In genomic region chr9:84758817-84759216, GRCh38 we compare ENCODE assay signal across 20 cellular contexts.
DNase-seq lines count a peak whose midpoint lies in the region; ATAC-seq lines count a peak whose summit lies in the region.
"Had no signal": no experiment of that assay in that cellular context is flagged by ENCODE, and none has a peak within 500 bp of the region (broad histone marks: within the 10 kb centered on the region; RNA-seq: fewer than 3 reads in every experiment).

No MANE protein-coding gene starts in this region.

- H3K36me3 ChIP-seq in SJCRH30, result no peaks in the 10 kb centered on the region
- H3K36me3 ChIP-seq: cardiac muscle cell had no signal

- peaks cover 8% of the 10 kb centered on the region for H3K27me3 ChIP-seq in SJCRH30
- H3K27me3 ChIP-seq: cardiac muscle cell had no signal

- H3K9me3 ChIP-seq in T-helper 17 cell (ENCODE audit: control insufficient read depth, low read length, poor library complexity, severe bottlenecking) (no peaks in the 10 kb centered on the region), SJCRH30 (replicated peaks) (no peaks in the 10 kb centered on the region)
- H3K9me3 ChIP-seq: A549 had no signal

- H3K27me3 Mint-ChIP-seq in activated CD8-positive, alpha-beta memory T cell treated with anti-CD3 and anti-CD28 coated beads, Interleukin-2, amount 10 ng/mL, durations not matched to agents 7 days and 5 days, result peaks cover 2% of the 10 kb centered on the region
- peaks cover 10% of the 10 kb centered on the region for H3K27me3 Mint-ChIP-seq in T-helper 17 cell

- peaks cover 11% of the 10 kb centered on the region for H3K9me3 Mint-ChIP-seq in activated CD8-positive, alpha-beta memory T cell treated with anti-CD3 and anti-CD28 coated beads, Interleukin-2, amount 10 ng/mL, durations not matched to agents 7 days and 5 days (ENCODE audit: low read depth)
- peaks cover 2% of the 10 kb centered on the region for H3K9me3 Mint-ChIP-seq in stimulated activated effector memory CD8-positive, alpha-beta T cell treated with anti-CD3 and anti-CD28 coated beads, Interleukin-12 subunit alpha, Interleukin-12 subunit beta, amount 100 ng/mL, for 72 hours

- no peaks in the 10 kb centered on the region for H3K4me1 ChIP-seq in SJCRH30
- H3K4me1 ChIP-seq: A549 had no signal

- peak overlapping the region; percentile 63 for H3K27ac Mint-ChIP-seq in activated CD8-positive, alpha-beta memory T cell treated with anti-CD3 and anti-CD28 coated beads, Interleukin-2, amount 10 ng/mL, durations not matched to agents 7 days and 5 days
- peak overlapping the region; percentile 90 for H3K27ac Mint-ChIP-seq in T-helper 17 cell
- no peak overlapping the region for H3K27ac Mint-ChIP-seq in stimulated activated effector memory CD8-positive, alpha-beta T cell treated with anti-CD3 and anti-CD28 coated beads, Interleukin-12 subunit alpha, Interleukin-12 subunit beta, amount 100 ng/mL, for 72 hours
- H3K27ac Mint-ChIP-seq: CD4-positive, CD25-positive, alpha-beta regulatory T cell; WTC11 had no signal

- no peak overlapping the region for H3K4me3 ChIP-seq in SJCRH30
- H3K4me3 ChIP-seq: A549, cardiac muscle cell, GM23248, K562 had no signal

- DNase-seq in activated CD8-positive, alpha-beta memory T cell treated with anti-CD3 and anti-CD28 coated beads, Interleukin-2, amount 10 ng/mL, durations not matched to agents 7 days and 5 days, result no peak
- DNase-seq in activated CD8-positive, alpha-beta memory T cell treated with anti-CD3 and anti-CD28 coated beads, Interleukin-2, amount 50 U/mL, for 4 hours, result no peak
- DNase-seq in T-helper 17 cell (no peak), SJCRH30 (no peak), retina (no peak), NCI-H748 (lab: John Stamatoyannopoulos, UW; ENCODE audit: unreplicated experiment) (no peak)
- DNase-seq in stimulated activated effector memory CD8-positive, alpha-beta T cell treated with anti-CD3 and anti-CD28 coated beads, Interleukin-12 subunit alpha, Interleukin-12 subunit beta, amount 100 ng/mL, for 72 hours (ENCODE audit: low spot score in 2 of 2), result no peak
- DNase-seq: effector CD8-positive, alpha-beta T cell; GM23248; NCI-H1105 treated with DMSO at 0.1 percent for 48 hours; NCI-H2171 treated with DMSO at 0.1 percent for 48 hours; trophoblast cell had no signal

- no peak for ATAC-seq in activated CD8-positive, alpha-beta memory T cell treated with anti-CD3 and anti-CD28 coated beads, Interleukin-2, amount 10 ng/mL, durations not matched to agents 7 days and 5 days
- peak; percentile 18 for ATAC-seq in GM21825 (IDR thresholded peaks at IDR 0.05; ENCODE audit: unreplicated experiment)
- peak; percentile 10 for ATAC-seq in T-helper 17 cell
- ATAC-seq in stimulated activated effector memory CD8-positive, alpha-beta T cell treated with anti-CD3 and anti-CD28 coated beads, Interleukin-12 subunit alpha, Interleukin-12 subunit beta, amount 100 ng/mL, for 72 hours, result no peak
- ATAC-seq: A549, K562, sciatic nerve, WTC11 had no signal

- peaks cover 44% of the 10 kb centered on the region for H3K4me1 Mint-ChIP-seq in activated CD8-positive, alpha-beta memory T cell treated with anti-CD3 and anti-CD28 coated beads, Interleukin-2, amount 10 ng/mL, durations not matched to agents 7 days and 5 days
- peaks cover 32% of the 10 kb centered on the region for H3K4me1 Mint-ChIP-seq in T-helper 17 cell
- H3K4me1 Mint-ChIP-seq in stimulated activated effector memory CD8-positive, alpha-beta T cell treated with anti-CD3 and anti-CD28 coated beads, Interleukin-12 subunit alpha, Interleukin-12 subunit beta, amount 100 ng/mL, for 72 hours, result peaks cover 20% of the 10 kb centered on the region
- H3K4me1 Mint-ChIP-seq: WTC11 had no signal

- H3K4me3 Mint-ChIP-seq in activated CD8-positive, alpha-beta memory T cell treated with anti-CD3 and anti-CD28 coated beads, Interleukin-2, amount 10 ng/mL, durations not matched to agents 7 days and 5 days, result peak overlapping the region; percentile 1
- H3K4me3 Mint-ChIP-seq in T-helper 17 cell, result peak overlapping the region; percentile 66
- peak overlapping the region; percentile 11 for H3K4me3 Mint-ChIP-seq in stimulated activated effector memory CD8-positive, alpha-beta T cell treated with anti-CD3 and anti-CD28 coated beads, Interleukin-12 subunit alpha, Interleukin-12 subunit beta, amount 100 ng/mL, for 72 hours
- H3K4me3 Mint-ChIP-seq: CD4-positive, CD25-positive, alpha-beta regulatory T cell; WTC11 had no signal

- peaks cover 13% of the 10 kb centered on the region for H3K36me3 Mint-ChIP-seq in activated CD8-positive, alpha-beta memory T cell treated with anti-CD3 and anti-CD28 coated beads, Interleukin-2, amount 10 ng/mL, durations not matched to agents 7 days and 5 days
- H3K36me3 Mint-ChIP-seq in T-helper 17 cell (ENCODE audit: low read depth), result no peaks in the 10 kb centered on the region
- H3K36me3 Mint-ChIP-seq in stimulated activated effector memory CD8-positive, alpha-beta T cell treated with anti-CD3 and anti-CD28 coated beads, Interleukin-12 subunit alpha, Interleukin-12 subunit beta, amount 100 ng/mL, for 72 hours, result no peaks in the 10 kb centered on the region
- H3K36me3 Mint-ChIP-seq: CD4-positive, CD25-positive, alpha-beta regulatory T cell; WTC11 had no signal

- no peak overlapping the region for H3K27ac ChIP-seq in SJCRH30
- H3K27ac ChIP-seq: A549, cardiac muscle cell, GM23248, HL-60 had no signal

- CTCF ChIA-PET in activated CD8-positive, alpha-beta memory T cell treated with anti-CD3 and anti-CD28 coated beads, Interleukin-2, amount 10 ng/mL, durations not matched to agents 7 days and 5 days (lab: Charles Lee), result no interaction called here

Comparison
In these comparisons a context has a peak if more than half of its experiments do, and no peak if none do; other contexts are left out.
1. ATAC-seq: peak in GM21825 (single experiment) and T-helper 17 cell (single experiment); none in activated CD8-positive, alpha-beta memory T cell treated with anti-CD3 and anti-CD28 coated beads, Interleukin-2, amount 10 ng/mL, durations not matched to agents 7 days and 5 days (single experiment) and stimulated activated effector memory CD8-positive, alpha-beta T cell treated with anti-CD3 and anti-CD28 coated beads, Interleukin-12 subunit alpha, Interleukin-12 subunit beta, amount 100 ng/mL, for 72 hours (single experiment).
2. H3K4me3 Mint-ChIP-seq: peak in every context shown above with its lines; median percentile 66 in T-helper 17 cell; 11 in stimulated activated effector memory CD8-positive, alpha-beta T cell treated with anti-CD3 and anti-CD28 coated beads, Interleukin-12 subunit alpha, Interleukin-12 subunit beta, amount 100 ng/mL, for 72 hours; 1 in activated CD8-positive, alpha-beta memory T cell treated with anti-CD3 and anti-CD28 coated beads, Interleukin-2, amount 10 ng/mL, durations not matched to agents 7 days and 5 days.